Comparison of ENCODE assay signal across 8 cellular contexts in genomic region chr10:42638053-42638820, GRCh38. TPM values are rescaled to one million over a fixed set of nuclear protein-coding genes. Genes with fewer than 3 reads are reported as not detected.
DNase-seq lines count a peak whose midpoint lies in the region; ATAC-seq and TF ChIP-seq lines count a peak whose summit lies in the region.

ZNF33B (minus strand) TSS chr10:42638570; CDS start chr10:42636928, 1,642 bp downstream.

- H3K9me3 ChIP-seq in CD4-positive, CD25-positive, alpha-beta regulatory T cell (ENCODE audit: control insufficient read depth in 2 of 2, low read length in 2 of 2): no peaks in the 10 kb centered on the region
- no peaks in the 10 kb centered on the region for H3K9me3 ChIP-seq in liver (ENCODE audit: control insufficient read depth in 4 of 4, low read length in 3 of 4)

- peak within 1 kb of the TSS; percentile 96 to 97 (median 97) for H3K27ac Mint-ChIP-seq in CD4-positive, CD25-positive, alpha-beta regulatory T cell

- H3K27me3 Mint-ChIP-seq in CD4-positive, CD25-positive, alpha-beta regulatory T cell: no peaks in the 10 kb centered on the region

- under 1% methylated on average over 62 of the region's 62 CpGs for WGBS in liver

- no peaks in the 10 kb centered on the region for H3K36me3 ChIP-seq in CD4-positive, CD25-positive, alpha-beta regulatory T cell (ENCODE audit: control insufficient read depth, insufficient read depth, low read length)
- peaks cover 0 to 2% (median 0%) of the 10 kb centered on the region in 4 donors for H3K36me3 ChIP-seq in liver (ENCODE audit: control insufficient read depth in 4 of 4, insufficient read depth in 3 of 4, low read depth in 1 of 4, low read length in 3 of 4)

- H3K4me1 ChIP-seq in CD4-positive, CD25-positive, alpha-beta regulatory T cell (ENCODE audit: control insufficient read depth, insufficient read depth, low read length, poor library complexity, severe bottlenecking): peaks cover 23% of the 10 kb centered on the region
- peaks cover 2 to 28% (median 20%) of the 10 kb centered on the region in 4 donors for H3K4me1 ChIP-seq in liver (ENCODE audit: control insufficient read depth in 4 of 4, insufficient read depth in 4 of 4, low read length in 3 of 4)

- peak; percentile 96 for ATAC-seq in CD4-positive, CD25-positive, alpha-beta regulatory T cell (ENCODE audit: low read depth in 2 of 2)
- peak; percentile 92 for ATAC-seq in GM19438 (IDR thresholded peaks at IDR 0.05; ENCODE audit: low read depth, unreplicated experiment)
- peak; percentile 93 for ATAC-seq in HG03571 (IDR thresholded peaks at IDR 0.05; ENCODE audit: unreplicated experiment)

- H3K4me3 ChIP-seq in CD4-positive, CD25-positive, alpha-beta regulatory T cell (ENCODE audit: low read depth, low read length): peak within 1 kb of the TSS; percentile 86
- H3K4me3 ChIP-seq in liver (ENCODE audit: low read depth in 1 of 3, low read length in 3 of 3): peak within 1 kb of the TSS; percentile 77 to 94 (median 86)

- peak within 1 kb of the TSS; percentile 57 to 73 for H3K9ac ChIP-seq in liver (ENCODE audit: low read depth in 1 of 2, low read length in 2 of 2)

- no peaks in the 10 kb centered on the region for H3K9me3 Mint-ChIP-seq in CD4-positive, CD25-positive, alpha-beta regulatory T cell

- TF ChIP-seq CTCF in liver (IDR thresholded peaks at IDR 0.05; ENCODE audit: low read depth, low read length, missing input control): no peak

- H3K27ac ChIP-seq in CD4-positive, CD25-positive, alpha-beta regulatory T cell (ENCODE audit: insufficient read depth, low read length, poor library complexity, severe bottlenecking): peak within 1 kb of the TSS; percentile 93
- H3K27ac ChIP-seq in liver (ENCODE audit: low read depth in 1 of 2, low read length in 2 of 2): peak within 1 kb of the TSS; percentile 94 to 96

- peak; percentile 85 to 98 (median 93) for DNase-seq in CD4-positive, CD25-positive, alpha-beta regulatory T cell
- DNase-seq in NCI-H774 (lab: John Stamatoyannopoulos, UW) (peak; percentile 97), dermis blood vessel endothelial cell (peak; percentile 95)
- DNase-seq in activated CD4-positive, alpha-beta T cell treated with anti-CD3 and anti-CD28 coated beads, Interleukin-2, amount 50 U/mL, for 24 hours (ENCODE audit: low read depth in 1 of 2, low spot score in 1 of 2): peak; percentile 81 to 94
- DNase-seq in stimulated activated CD4-positive, alpha-beta T cell treated with anti-CD3 and anti-CD28 coated beads, Interleukin-4, amount 100 ng/mL, for 1 hour: peak; percentile 94

- H3K4me3 Mint-ChIP-seq in CD4-positive, CD25-positive, alpha-beta regulatory T cell: peak within 1 kb of the TSS; percentile 93 to 99 (median 98)

- peak in 1 of 2 donors; percentile 42 for TF ChIP-seq RAD21 in liver (IDR thresholded peaks at IDR 0.05)

- H3K36me3 Mint-ChIP-seq in CD4-positive, CD25-positive, alpha-beta regulatory T cell: peaks cover 17% of the 10 kb centered on the region

- peaks cover 15 to 51% (median 31%) of the 10 kb centered on the region in 4 donors for H3K4me1 Mint-ChIP-seq in CD4-positive, CD25-positive, alpha-beta regulatory T cell

- H3K27me3 ChIP-seq in CD4-positive, CD25-positive, alpha-beta regulatory T cell (ENCODE audit: control insufficient read depth, insufficient read depth, low read length): no peaks in the 10 kb centered on the region
- no peaks in the 10 kb centered on the region for H3K27me3 ChIP-seq in liver (ENCODE audit: control insufficient read depth in 4 of 4, insufficient read depth in 4 of 4, low read length in 3 of 4)

TF ChIP-seq in liver, 16 proteins besides CTCF, POLR2A, EP300 and RAD21:
- TF ChIP-seq JUND (IDR thresholded peaks at IDR 0.05) (peak in 1 of 2 donors; percentile 3), HNF4G (IDR thresholded peaks at IDR 0.05) (no peak), ATF3 (IDR thresholded peaks at IDR 0.05) (no peak), NR2F2 (IDR thresholded peaks at IDR 0.05) (no peak), EGR1 (IDR thresholded peaks at IDR 0.05; ENCODE audit: low read depth in 2 of 2) (peak; percentile 94 to 97), TAF1 (conservative IDR thresholded peaks at IDR 0.05) (peak; percentile 92), SP1 (IDR thresholded peaks at IDR 0.05) (peak; percentile 66), YY1 (IDR thresholded peaks at IDR 0.05) (peak; percentile 90), FOXA1 (IDR thresholded peaks at IDR 0.05) (peak; percentile 12), REST (IDR thresholded peaks at IDR 0.05) (peak; percentile 32), GABPA (IDR thresholded peaks at IDR 0.05 in 1 of 2, conservative IDR thresholded peaks at IDR 0.05 in 1 of 2) (peak in 1 of 2 donors; percentile 46), RXRA (IDR thresholded peaks at IDR 0.05) (peak in 1 of 2 donors; percentile 32), MAX (IDR thresholded peaks at IDR 0.05) (peak; percentile 90), ZBTB33 (IDR thresholded peaks at IDR 0.05) (peak; percentile 96), FOXA2 (IDR thresholded peaks at IDR 0.05) (peak; percentile 32), HNF4A (conservative IDR thresholded peaks at IDR 0.05) (no peak)
TF ChIP-seq in liver: peak in this region for 12.

RNA-seq across cellular contexts. Expression of gene ZNF33B, which starts in this region (rescaled TPM):
- 23.5 TPM for total RNA-seq in CD4-positive, CD25-positive, alpha-beta regulatory T cell
- polyA plus RNA-seq in CD4-positive, CD25-positive, alpha-beta regulatory T cell: 10 to 100 TPM in 1 of 4 donors, 1 to 10 TPM in 3; 7.1 to 10.0 (median 9.0) TPM
- total RNA-seq in dermis blood vessel endothelial cell: 15.7 and 32.8 TPM in 2 replicates
- 10 to 100 TPM; 10.0 to 16.0 TPM for total RNA-seq in liver
- 1 to 10 TPM; 5.6 to 7.0 TPM for polyA plus RNA-seq in liver

Comparison
In these comparisons a context has a peak if more than half of its experiments do, and no peak if none do; other contexts are left out.
1. Peak in every context shown above with its lines: DNase-seq, ATAC-seq, H3K4me3 ChIP-seq and H3K27ac ChIP-seq.